Comparison of ENCODE assay signal across 1 cellular context in the genomic region with DNA sequence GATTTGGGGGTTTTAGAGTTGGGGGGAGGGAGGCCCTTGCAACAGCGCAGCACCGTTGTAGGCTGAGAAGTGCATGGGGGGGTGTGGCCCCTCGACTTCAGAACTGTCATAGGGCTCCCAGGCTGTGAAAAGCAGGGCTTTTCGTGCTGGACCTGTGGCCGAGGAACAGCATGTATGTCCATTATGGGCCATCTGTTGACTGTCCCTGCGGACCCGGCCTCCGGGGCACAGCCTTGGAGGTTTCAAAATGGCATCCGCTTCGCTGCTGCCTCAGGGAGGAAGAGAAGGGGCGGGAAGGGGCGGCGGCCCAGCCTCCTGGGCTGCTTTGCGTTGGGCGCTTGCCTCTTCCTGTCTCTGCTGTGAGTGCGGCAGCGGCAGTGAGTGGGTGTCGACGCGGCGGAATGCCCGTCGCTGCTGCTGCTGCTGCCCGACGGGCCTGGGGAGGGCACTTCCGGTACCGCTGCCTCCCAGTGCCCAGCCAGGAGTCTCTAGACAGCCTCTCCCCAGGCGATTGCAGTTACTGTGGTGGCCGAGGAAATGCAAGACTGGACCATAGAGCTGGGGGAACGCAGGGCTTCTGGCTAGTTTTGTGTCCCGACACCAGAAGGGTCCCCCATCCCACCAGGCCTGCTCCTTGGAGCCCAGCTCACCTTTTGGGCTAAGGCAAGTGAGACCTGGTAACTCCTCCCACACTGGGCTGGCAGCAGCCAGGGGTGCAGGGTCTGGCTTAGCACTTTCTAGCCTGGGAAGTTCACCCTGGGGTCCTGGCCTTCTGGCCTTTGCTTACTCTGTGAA.
A peak's percentile ranks its signal among the peaks of the same experiment; 100 is the strongest.
TF ChIP-seq lines count a peak whose summit lies in the region.

No MANE protein-coding gene starts in this region.

TF ChIP-seq in liver, 16 proteins besides CTCF, POLR2A, EP300 and RAD21 (continued from another document):
- TF ChIP-seq, protein P1, sequence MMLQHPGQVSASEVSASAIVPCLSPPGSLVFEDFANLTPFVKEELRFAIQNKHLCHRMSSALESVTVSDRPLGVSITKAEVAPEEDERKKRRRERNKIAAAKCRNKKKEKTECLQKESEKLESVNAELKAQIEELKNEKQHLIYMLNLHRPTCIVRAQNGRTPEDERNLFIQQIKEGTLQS (IDR thresholded peaks at IDR 0.05) = no peak
- peak; percentile 30 to 79 for TF ChIP-seq GABPA (IDR thresholded peaks at IDR 0.05 in 1 of 2, conservative IDR thresholded peaks at IDR 0.05 in 1 of 2)
- TF ChIP-seq JUND (IDR thresholded peaks at IDR 0.05) = no peak
- TF ChIP-seq, protein P2, sequence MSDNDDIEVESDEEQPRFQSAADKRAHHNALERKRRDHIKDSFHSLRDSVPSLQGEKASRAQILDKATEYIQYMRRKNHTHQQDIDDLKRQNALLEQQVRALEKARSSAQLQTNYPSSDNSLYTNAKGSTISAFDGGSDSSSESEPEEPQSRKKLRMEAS (IDR thresholded peaks at IDR 0.05) = no peak
